35 cellular contexts compared by ENCODE assay signal in genomic region chr1:228394571-228395394, GRCh38. TPM values are rescaled to one million over a fixed set of nuclear protein-coding genes. Genes with fewer than 3 reads are reported as not detected.
DNase-seq lines count a peak whose midpoint lies in the region; ATAC-seq, FAIRE-seq and TF ChIP-seq lines count a peak whose summit lies in the region.
"Had no signal": no experiment of that assay in that cellular context is flagged by ENCODE, and none has a peak within 500 bp of the region (broad histone marks: within the 10 kb centered on the region; RNA-seq: fewer than 3 reads in every experiment).

No MANE protein-coding gene starts in this region.

- no TSS peak for BruUV-seq in HepG2 (replicated peaks; lab: Mats Ljungman, UMichigan)

- TF ChIP-seq EP300 in HepG2 (IDR thresholded peaks at IDR 0.05; ENCODE audit: low read depth in 2 of 2, low read length in 2 of 2) (no peak), HepG2 (CRISPR knock-in tag; IDR thresholded peaks at IDR 0.05; ENCODE audit: borderline replicate concordance) (no peak)

- TF ChIP-seq POLR2A in HepG2 (IDR thresholded peaks at IDR 0.05; ENCODE audit: insufficient read depth in 1 of 2, low read depth in 2 of 2, low read length in 2 of 2) (0 out of 4 replicates have a peak, but pooled peaks of 1 of the 2 experiments have one; percentile 29), spleen (IDR thresholded peaks at IDR 0.05) (no peak)

- H3K9me3 ChIP-seq in SK-N-MC (ENCODE audit: low read depth, low read length) (no peaks in the 10 kb centered on the region), HepG2 (ENCODE audit: low read length) (no peaks in the 10 kb centered on the region), spleen (no peaks in the 10 kb centered on the region)
- H3K9me3 ChIP-seq: colonic mucosa, testis, uterus had no signal

- H3K27me3 ChIP-seq in HepG2 (ENCODE audit: control insufficient read depth in 1 of 2, insufficient read depth in 2 of 2, low read length in 2 of 2) (no peaks in the 10 kb centered on the region), spleen (replicated peaks in 1 of 7) (no peaks in the 10 kb centered on the region)
- H3K27me3 ChIP-seq: colonic mucosa, testis, uterus had no signal

- H3K79me2 ChIP-seq in HepG2 (ENCODE audit: insufficient read depth, low read length), result no peaks in the 10 kb centered on the region

- H3K4me1 ChIP-seq in HepG2 (ENCODE audit: insufficient read depth, low read length) (peaks cover 9% of the 10 kb centered on the region), spleen (peaks cover 0 to 29% (median 8%) of the 10 kb centered on the region in 6 donors)
- H3K4me1 ChIP-seq: colonic mucosa, testis, uterus had no signal

- intact Hi-C loops in HepG2 (cut with micrococcal nuclease; ENCODE audit: unreplicated experiment) (no loop called here), spleen (cut with DNase I; ENCODE audit: low total_unique reads) (no loop called here)

- no peak overlapping the region for H3K4me2 ChIP-seq in HepG2 (ENCODE audit: low read depth, low read length)
- H3K4me2 ChIP-seq: KMS-11 had no signal

- H3K4me3 ChIP-seq in SK-N-MC (no peak overlapping the region), HepG2 (replicated peaks in 1 of 3; ENCODE audit: insufficient read depth in 1 of 3, low read depth in 2 of 3, low read length in 3 of 3) (no peak overlapping the region), spleen (no peak overlapping the region)
- H3K4me3 ChIP-seq: colonic mucosa, skin epidermis, testis, uterus had no signal

- peaks cover 3% of the 10 kb centered on the region; the same call in 1 of the 2 replicates for H4K20me1 ChIP-seq in HepG2 (ENCODE audit: insufficient read depth, low read length)

- peak; percentile 40 for ATAC-seq in HepG2
- ATAC-seq: activated CD4-positive, alpha-beta T cell treated with anti-CD3 and anti-CD28 coated beads for 36 hours; activated CD8-positive, alpha-beta T cell treated with anti-CD3 and anti-CD28 coated beads for 36 hours; activated naive CD4-positive, alpha-beta T cell treated with anti-CD3 and anti-CD28 coated beads, Interleukin-2, amount 50 U/mL, for 72 hours; stimulated activated naive CD8-positive, alpha-beta T cell treated with anti-CD3 and anti-CD28 coated beads, Interleukin-15, Interleukin-2, amounts not matched to agents 100 U/mL and 50 U/mL, for 24 hours had no signal

- TF ChIP-seq CTCF in HepG2 (CRISPR knock-in tag; IDR thresholded peaks at IDR 0.05), result no peak
- no peak for TF ChIP-seq CTCF in spleen (IDR thresholded peaks at IDR 0.05 in 8 of 11, conservative IDR thresholded peaks at IDR 0.05 in 3 of 11)

- 97% methylated on average over 19 of the region's 38 CpGs for WGBS in HepG2 (ENCODE audit: low lambda C conversion rate)
- 82 to 91% (median 90%) methylated on average over 29 to 38 of the region's 38 CpGs for WGBS in spleen, 5 donors

- in situ Hi-C loops in HepG2 (cut with HindIII; ENCODE audit: extremely low pct_ligation_motif_present, low pct_unique_long_range_greater_than_20kb), result no loop called here

- H3K9ac ChIP-seq in SK-N-MC (ENCODE audit: insufficient read length) (no peak overlapping the region), HepG2 (ENCODE audit: insufficient read depth, low read depth, low read length) (no peak overlapping the region)
- H3K9ac ChIP-seq: KMS-11 had no signal

- no peak for FAIRE-seq in HepG2 (lab: Jason Lieb, UNC)
- FAIRE-seq: bronchial epithelial cell had no signal

- DNase-seq in activated effector memory CD4-positive, alpha-beta T cell treated with anti-CD3 and anti-CD28 coated beads, Interleukin-2, amount 50 U/mL, for 16 hours, result peak; percentile 59
- no peak for DNase-seq in activated effector memory CD4-positive, alpha-beta T cell treated with Interleukin-2 at 50 U/mL for 16 hours
- DNase-seq in SK-N-MC (ENCODE audit: low read depth, low spot score) (no peak), HepG2 (ENCODE audit: low spot score) (peak; percentile 21), spleen (peak; percentile 74), cerebellar cortex (ENCODE audit: low spot score) (no peak), cortex of kidney (lab: John Stamatoyannopoulos, UW) (no peak), NCI-H187 treated with DMSO at 0.1 percent for 48 hours (lab: John Stamatoyannopoulos, UW) (no peak)
- DNase-seq: activated CD4-positive, alpha-beta T cell treated with anti-CD3 and anti-CD28 coated beads for 36 hours; activated CD8-positive, alpha-beta memory T cell treated with anti-CD3 and anti-CD28 coated beads, Interleukin-2, amount 50 U/mL, for 48 hours; activated CD8-positive, alpha-beta T cell treated with anti-CD3 and anti-CD28 coated beads for 36 hours; anterior cingulate cortex; Calu3; colonic mucosa; DMS79 treated with DMSO at 0.1 percent for 48 hours; effector memory CD4-positive, alpha-beta T cell; GDM1; hippocampal formation; MM.1S; natural killer cell; NCI-H1105 treated with DMSO at 0.1 percent for 48 hours; NCI-H2029 treated with DMSO at 0.1 percent for 48 hours; NCI-H69; SHP77 treated with DMSO at 0.1 percent for 48 hours; stimulated activated naive CD8-positive, alpha-beta T cell treated with anti-CD3 and anti-CD28 coated beads, Interleukin-15, Interleukin-2, amounts not matched to agents 100 U/mL and 50 U/mL, for 24 hours; SW 1271; testis had no signal

- no peak overlapping the region for H2AFZ ChIP-seq in HepG2 (ENCODE audit: low read length)

- H3K27ac ChIP-seq in SK-N-MC (peak overlapping the region; percentile 95), HepG2 (ENCODE audit: extremely low read length, insufficient read depth, low read length) (peak overlapping the region; percentile 18), spleen (peak overlapping the region in 2 of 8 donors; percentile 20 to 33)
- H3K27ac ChIP-seq: colonic mucosa, epithelial cell of prostate, KMS-11, testis had no signal

- POLR2A ChIA-PET in HepG2 (lab: Yijun Ruan, JAX), result interaction anchor here (1.0 to 1.5 kb wide), 2 partner anchors 10 to 12 kb away, joined by 4 to 5 read pairs; partner anchors contain the start of gene TRIM11

- CTCF ChIA-PET in HepG2 (lab: Yijun Ruan, JAX; ENCODE audit: low intra/inter-chr PET ratio, low total read pairs), result no interaction called here

- no peak for TF ChIP-seq RAD21 in HepG2 (CRISPR knock-in tag; IDR thresholded peaks at IDR 0.05)

- H3K36me3 ChIP-seq in SK-N-MC (ENCODE audit: insufficient read depth, low read length), result peaks cover 4% of the 10 kb centered on the region; the same call in 1 of the 2 replicates
- H3K36me3 ChIP-seq in HepG2 (replicated peaks in 1 of 2; ENCODE audit: control insufficient read depth in 1 of 2, insufficient read depth in 2 of 2, low read length in 2 of 2), result peaks cover 18 to 47% of the 10 kb centered on the region in 2 experiments
- peaks cover 0 to 85% (median 64%) of the 10 kb centered on the region in 6 donors for H3K36me3 ChIP-seq in spleen
- H3K36me3 ChIP-seq: uterus had no signal

RNA-seq across cellular contexts. Expression of gene TRIM11, which starts 11.9 kb away (rescaled TPM):
- total RNA-seq in HepG2 (2016; rRNA removed; fragmentation: Illumina TruSeq; extraction: Trizol) (9.7 and 16.1 TPM in 2 replicates), spleen (10 to 100 TPM; 33.4 to 49.4 (median 39.8) TPM)
- 8.8 and 9.6 TPM in 2 replicates for total RNA-seq in HepG2 (2016; cell fraction: cytosol; rRNA removed; fragmentation: Illumina TruSeq; extraction: Trizol; ENCODE audit: low read depth)
- 10.0 and 15.4 TPM in 2 replicates for total RNA-seq in HepG2 (2016; cell fraction: insoluble cytoplasmic fraction; rRNA removed; fragmentation: Illumina TruSeq; extraction: Trizol)
- total RNA-seq in HepG2 (2016; cell fraction: membrane; rRNA removed; fragmentation: Illumina TruSeq; extraction: Trizol), result 12.1 and 13.4 TPM in 2 replicates
- total RNA-seq in HepG2 (2016; cell fraction: nucleus; rRNA removed; fragmentation: Illumina TruSeq; extraction: Trizol), result 16.6 and 19.2 TPM in 2 replicates
- polyA plus RNA-seq in HepG2 (2011; rRNA removed) (6.3 and 8.8 TPM in 2 replicates), spleen (10 to 100 TPM; 14.1 to 26.8 (median 20.7) TPM)
- polyA plus RNA-seq in HepG2 (2011; cell fraction: cytosol; rRNA removed), result 4.7 and 6.1 TPM in 2 replicates
- polyA plus RNA-seq in HepG2 (2011; cell fraction: nucleus; rRNA removed), result 33.2 and 33.5 TPM in 2 replicates
- 7.8 and 13.4 TPM in 2 replicates for polyA plus RNA-seq in HepG2 (2012)
- polyA plus RNA-seq in HepG2 (2016; cell fraction: cytosol; fragmentation: Illumina TruSeq; extraction: Trizol; ENCODE audit: low read depth), result 1.3 and 1.5 TPM in 2 replicates
- polyA plus RNA-seq in HepG2 (2016; cell fraction: insoluble cytoplasmic fraction; fragmentation: Illumina TruSeq; extraction: Trizol; ENCODE audit: low read depth), result 9.6 and 11.4 TPM in 2 replicates
- 2.2 and 2.7 TPM in 2 replicates for polyA plus RNA-seq in HepG2 (2016; cell fraction: membrane; fragmentation: Illumina TruSeq; extraction: Trizol; ENCODE audit: low read depth)
- 33.8 and 38.7 TPM in 2 replicates for polyA plus RNA-seq in HepG2 (2016; cell fraction: nucleus; fragmentation: Illumina TruSeq; extraction: Trizol; ENCODE audit: insufficient read depth, low read depth)
- 19.6 and 39.2 TPM in 2 replicates for polyA minus RNA-seq in HepG2 (2011; rRNA and poly(A)+ RNA removed; ENCODE audit: low replicate concordance)
- 6.6 and 7.0 TPM in 2 replicates for polyA minus RNA-seq in HepG2 (2011; cell fraction: cytosol; rRNA and poly(A)+ RNA removed)
- 17.0 and 20.8 TPM in 2 replicates for polyA minus RNA-seq in HepG2 (2011; cell fraction: nucleus; rRNA and poly(A)+ RNA removed)

RNA-seq across cellular contexts. Expression of gene TRIM17, which starts 21.9 kb away (rescaled TPM):
- total RNA-seq in HepG2 (2016; rRNA removed; fragmentation: Illumina TruSeq; extraction: Trizol) (0.64 TPM in 1 of 2 replicates, not detected in the other), spleen (1 to 10 TPM; 3.5 to 7.1 (median 5.4) TPM)
- not detected in 2 replicates for total RNA-seq in HepG2 (2016; cell fraction: cytosol; rRNA removed; fragmentation: Illumina TruSeq; extraction: Trizol; ENCODE audit: low read depth)
- total RNA-seq in HepG2 (2016; cell fraction: insoluble cytoplasmic fraction; rRNA removed; fragmentation: Illumina TruSeq; extraction: Trizol), result 0.10 and 0.45 TPM in 2 replicates
- total RNA-seq in HepG2 (2016; cell fraction: membrane; rRNA removed; fragmentation: Illumina TruSeq; extraction: Trizol), result not detected in 2 replicates
- 0.72 and 0.81 TPM in 2 replicates for total RNA-seq in HepG2 (2016; cell fraction: nucleus; rRNA removed; fragmentation: Illumina TruSeq; extraction: Trizol)
- polyA plus RNA-seq in HepG2 (2011; rRNA removed) (0.22 and 0.32 TPM in 2 replicates), spleen (1 to 10 TPM in 1 of 3 donors, under 1 TPM in 2; 0.36 to 4.0 (median 0.96) TPM)
- 0.10 and 0.11 TPM in 2 replicates for polyA plus RNA-seq in HepG2 (2011; cell fraction: cytosol; rRNA removed)
- polyA plus RNA-seq in HepG2 (2011; cell fraction: nucleus; rRNA removed), result 1.6 and 1.9 TPM in 2 replicates
- polyA plus RNA-seq in HepG2 (2012), result 0.24 and 0.27 TPM in 2 replicates
- not detected in 2 replicates for polyA plus RNA-seq in HepG2 (2016; cell fraction: cytosol; fragmentation: Illumina TruSeq; extraction: Trizol; ENCODE audit: low read depth)
- polyA plus RNA-seq in HepG2 (2016; cell fraction: insoluble cytoplasmic fraction; fragmentation: Illumina TruSeq; extraction: Trizol; ENCODE audit: low read depth), result 0.14 and 0.22 TPM in 2 replicates
- not detected in 2 replicates for polyA plus RNA-seq in HepG2 (2016; cell fraction: membrane; fragmentation: Illumina TruSeq; extraction: Trizol; ENCODE audit: low read depth)
- polyA plus RNA-seq in HepG2 (2016; cell fraction: nucleus; fragmentation: Illumina TruSeq; extraction: Trizol; ENCODE audit: insufficient read depth, low read depth), result 1.2 and 1.4 TPM in 2 replicates
- 0.58 TPM in 1 of 2 replicates, not detected in the other for polyA minus RNA-seq in HepG2 (2011; rRNA and poly(A)+ RNA removed; ENCODE audit: low replicate concordance)
- polyA minus RNA-seq in HepG2 (2011; cell fraction: cytosol; rRNA and poly(A)+ RNA removed), result not detected in 2 replicates
- 0.64 and 0.75 TPM in 2 replicates for polyA minus RNA-seq in HepG2 (2011; cell fraction: nucleus; rRNA and poly(A)+ RNA removed)
- total RNA-seq: A172, HT1080 had no signal

Comparison
In these comparisons a context has a peak if more than half of its experiments do, and no peak if none do; other contexts are left out.
1. DNase-seq: peak in activated effector memory CD4-positive, alpha-beta T cell treated with anti-CD3 and anti-CD28 coated beads, Interleukin-2, amount 50 U/mL, for 16 hours (single experiment), HepG2 (single experiment) and spleen (single experiment); none in activated effector memory CD4-positive, alpha-beta T cell treated with Interleukin-2 at 50 U/mL for 16 hours (single experiment), SK-N-MC (single experiment), cerebellar cortex (single experiment), cortex of kidney (single experiment) and NCI-H187 treated with DMSO at 0.1 percent for 48 hours (single experiment).